In genomic region chr5:121913397-121913796, GRCh38 we compare ENCODE assay signal across 20 cellular contexts.
A peak's percentile ranks its signal among the peaks of the same experiment; 100 is the strongest.
DNase-seq lines count a peak whose midpoint lies in the region; ATAC-seq lines count a peak whose summit lies in the region.
"Had no signal": no experiment of that assay in that cellular context is flagged by ENCODE, and none has a peak within 500 bp of the region (broad histone marks: within the 10 kb centered on the region; RNA-seq: fewer than 3 reads in every experiment).

No MANE protein-coding gene starts in this region.

- peak; percentile 80 for DNase-seq in NCI-H1092 treated with DMSO at 0.1 percent for 48 hours (lab: John Stamatoyannopoulos, UW)
- DNase-seq in NCI-H1092 (lab: John Stamatoyannopoulos, UW): no peak
- DNase-seq in NCI-H1930 (lab: John Stamatoyannopoulos, UW): peak; percentile 16 to 65
- peak; percentile 85 for DNase-seq in NCI-H748 treated with DMSO at 0.1 percent for 48 hours (lab: John Stamatoyannopoulos, UW)
- DNase-seq in activated T-cell treated with anti-CD3 and anti-CD28 coated beads, Interleukin-2, amount 50 U/mL, for 48 hours: no peak
- DNase-seq: Caco-2; CD4-positive, alpha-beta memory T cell; DMS153; GM23248; H9; MM.1S; NCI-H1105; NCI-H2029; PC-3; Right ventricle myocardium superior had no signal

- ATAC-seq in HG02678 (IDR thresholded peaks at IDR 0.05; ENCODE audit: unreplicated experiment) (no peak), GM21367 (IDR thresholded peaks at IDR 0.05; ENCODE audit: unreplicated experiment) (no peak), GM21576 (IDR thresholded peaks at IDR 0.05; ENCODE audit: unreplicated experiment) (no peak)
- ATAC-seq: HepG2, K562, PC-3 had no signal

Comparison
In these comparisons a context has a peak if more than half of its experiments do, and no peak if none do; other contexts are left out.
1. DNase-seq: peak in NCI-H1092 treated with DMSO at 0.1 percent for 48 hours (single experiment), NCI-H1930 (2 of 2) and NCI-H748 treated with DMSO at 0.1 percent for 48 hours (single experiment); none in NCI-H1092 (single experiment) and activated T-cell treated with anti-CD3 and anti-CD28 coated beads, Interleukin-2, amount 50 U/mL, for 48 hours (0 of 2).